ENCODE assay signal across 20 cellular contexts in the genomic region with DNA sequence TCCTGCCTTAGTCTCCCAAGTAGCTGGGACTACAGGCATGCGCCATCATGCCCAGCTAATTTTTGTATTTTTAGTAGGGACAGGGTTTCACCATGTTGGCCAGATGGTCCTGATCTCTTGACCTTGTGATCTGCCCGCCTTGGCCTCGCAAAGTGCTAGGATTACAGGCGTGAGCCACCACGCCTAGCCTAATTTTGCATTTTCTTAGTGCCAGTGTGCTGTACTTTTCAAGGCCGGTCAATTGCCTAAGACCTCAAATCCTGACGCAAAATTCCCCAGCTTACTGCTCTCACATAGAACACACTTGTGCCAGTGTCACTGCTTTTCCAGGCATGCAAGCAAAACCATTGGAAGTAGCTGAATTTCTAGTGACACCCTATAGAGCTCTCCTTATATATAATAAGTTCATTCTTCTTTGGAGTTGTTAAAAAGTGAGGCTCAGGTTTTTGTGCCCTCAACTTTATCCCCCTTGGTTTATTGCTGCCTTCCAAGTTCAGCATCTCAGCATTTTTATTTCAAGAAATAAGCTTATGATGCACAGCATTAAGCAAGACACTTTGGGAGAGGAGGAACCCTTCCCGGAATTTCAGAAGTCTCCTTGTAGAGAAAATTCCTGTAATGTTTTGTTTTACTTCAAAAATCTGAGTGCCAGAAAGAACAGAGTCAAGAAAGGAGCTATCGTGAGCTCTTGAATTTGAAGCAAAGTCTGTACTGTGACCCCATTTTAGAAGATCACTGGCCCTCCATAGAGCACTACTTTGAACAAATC.
DNase-seq lines count a peak whose midpoint lies in the region; ATAC-seq and TF ChIP-seq lines count a peak whose summit lies in the region.
"Had no signal": no experiment of that assay in that cellular context is flagged by ENCODE, and none has a peak within 500 bp of the region (broad histone marks: within the 10 kb centered on the region; RNA-seq: fewer than 3 reads in every experiment).

No MANE protein-coding gene starts in this region.

- no peak for TF ChIP-seq CTCF in fibroblast of villous mesenchyme (IDR thresholded peaks at IDR 0.05; ENCODE audit: insufficient read depth, low read depth, low read length)
- no peak for TF ChIP-seq CTCF in gastrocnemius medialis (IDR thresholded peaks at IDR 0.05 in 4 of 5, conservative IDR thresholded peaks at IDR 0.05 in 1 of 5)
- TF ChIP-seq CTCF in uterus (IDR thresholded peaks at IDR 0.05), result no peak

- intact Hi-C loops in gastrocnemius medialis (cut with DNase I; ENCODE audit: low total_unique reads), result no loop called here
- intact Hi-C loops in uterus (cut with DNase I; ENCODE audit: low total_unique reads), result no loop called here

- H3K27ac ChIP-seq in gastrocnemius medialis (peak overlapping the region; percentile 38 to 87 (median 64)), uterus (peak overlapping the region; percentile 41 to 54)
- H3K27ac ChIP-seq: BLaER1 treated with 17β-estradiol and CSF1 and Interleukin-3, amounts not matched to agents 10 nM and 100 nM; lower lobe of right lung had no signal

- H3K9me3 ChIP-seq in gastrocnemius medialis (no peaks in the 10 kb centered on the region), uterus (no peaks in the 10 kb centered on the region)
- H3K9me3 ChIP-seq: BLaER1 treated with 17β-estradiol and CSF1 and Interleukin-3, amounts not matched to agents 10 nM and 100 nM; lower lobe of right lung; tibial nerve had no signal

- H3K4me1 ChIP-seq in gastrocnemius medialis, result peaks cover 34 to 50% of the 10 kb centered on the region in 2 donors
- H3K4me1 ChIP-seq in uterus, result peaks cover 0 to 8% of the 10 kb centered on the region in 2 donors
- H3K4me1 ChIP-seq: lower lobe of right lung had no signal

- DNase-seq in amniotic epithelial cell (ENCODE audit: low read depth) (peak; percentile 35), fibroblast of villous mesenchyme (ENCODE audit: low read depth) (peak; percentile 44), gastrocnemius medialis (peak in 1 of 2 donors; percentile 58), uterus (no peak), Ammon's horn (ENCODE audit: low spot score) (no peak), COR-L47 (lab: John Stamatoyannopoulos, UW) (no peak)
- DNase-seq: activated CD8-positive, alpha-beta T cell treated with anti-CD3 and anti-CD28 coated beads, Interleukin-2, amount 10 ng/mL, durations not matched to agents 7 days and 5 days; erythroblast; hypothalamus; lower lobe of right lung; naive thymus-derived CD8-positive, alpha-beta T cell; NCI-H146; SIG-M5; stimulated activated CD4-positive, alpha-beta T cell treated with anti-CD3 and anti-CD28 coated beads, Interleukin-2, amount 100 ng/mL, for 24 hours; stimulated activated CD8-positive, alpha-beta memory T cell treated with anti-CD3 and anti-CD28 coated beads, Interleukin-4, amount 100 ng/mL, for 48 hours had no signal

- ATAC-seq in gastrocnemius medialis, result peak in 1 of 2 donors; percentile 64
- no peak for ATAC-seq in GM18861 (IDR thresholded peaks at IDR 0.05; ENCODE audit: unreplicated experiment)
- ATAC-seq in GM19395 (IDR thresholded peaks at IDR 0.05; ENCODE audit: unreplicated experiment), result no peak
- ATAC-seq: activated CD8-positive, alpha-beta T cell treated with anti-CD3 and anti-CD28 coated beads, Interleukin-2, amount 10 ng/mL, durations not matched to agents 7 days and 5 days; lower lobe of right lung; naive thymus-derived CD8-positive, alpha-beta T cell had no signal

- TF ChIP-seq POLR2A in gastrocnemius medialis (IDR thresholded peaks at IDR 0.05), result no peak
- no peak for TF ChIP-seq POLR2A in uterus (IDR thresholded peaks at IDR 0.05)

- H3K27me3 ChIP-seq in gastrocnemius medialis (no peaks in the 10 kb centered on the region), uterus (no peaks in the 10 kb centered on the region)
- H3K27me3 ChIP-seq: BLaER1 treated with 17β-estradiol and CSF1 and Interleukin-3, amounts not matched to agents 10 nM and 100 nM; tibial nerve had no signal

- H3K4me3 ChIP-seq in fibroblast of villous mesenchyme (ENCODE audit: low read depth, low read length), result no peak overlapping the region
- no peak overlapping the region for H3K4me3 ChIP-seq in gastrocnemius medialis
- H3K4me3 ChIP-seq in uterus, result no peak overlapping the region
- H3K4me3 ChIP-seq: BLaER1 treated with 17β-estradiol and CSF1 and Interleukin-3, amounts not matched to agents 10 nM and 100 nM; lower lobe of right lung; smooth muscle cell; tibial nerve had no signal

- H3K36me3 ChIP-seq in gastrocnemius medialis (no peaks in the 10 kb centered on the region), uterus (no peaks in the 10 kb centered on the region)
- H3K36me3 ChIP-seq: lower lobe of right lung, tibial nerve had no signal

- in situ Hi-C loops in gastrocnemius medialis (cut with MboI; ENCODE audit: low sequenced_read_pairs in 4 of 4), result no loop called here

Comparison
In these comparisons a context has a peak if more than half of its experiments do, and no peak if none do; other contexts are left out.
1. DNase-seq: peak in amniotic epithelial cell (single experiment) and fibroblast of villous mesenchyme (single experiment); none in uterus (0 of 2), Ammon's horn (single experiment) and COR-L47 (single experiment).